ENCODE assay signal across 22 cellular contexts in the genomic region with DNA sequence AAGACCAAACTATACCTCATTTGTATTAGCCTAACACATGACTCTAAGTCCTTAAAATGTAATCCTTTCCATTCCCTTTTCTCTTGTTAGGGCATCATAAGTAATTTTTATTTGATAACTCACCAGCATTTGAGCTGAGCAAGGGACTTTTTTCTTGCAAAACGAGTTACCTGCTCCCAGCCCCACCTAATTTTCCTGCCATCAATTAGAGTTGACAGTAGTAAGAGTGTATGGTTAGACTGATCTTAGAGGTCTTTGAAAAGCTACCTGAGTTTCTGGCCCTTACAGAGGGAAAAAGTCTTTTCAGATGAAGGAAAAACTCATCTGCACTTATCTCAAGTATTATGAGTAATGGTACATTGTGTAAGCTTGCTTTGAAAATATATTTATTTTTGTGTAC. TPM values are rescaled to one million over a fixed set of nuclear protein-coding genes. Genes with fewer than 3 reads are reported as not detected.
"Had no signal": no experiment of that assay in that cellular context is flagged by ENCODE, and none has a peak within 500 bp of the region (broad histone marks: within the 10 kb centered on the region; RNA-seq: fewer than 3 reads in every experiment).

No MANE protein-coding gene starts in this region.

- DNase-seq: IMR-90, Kasumi-1, KG1, MM.1S, NCI-H1092 treated with DMSO at 0.1 percent for 48 hours, NCI-H1436, NCI-H1694, NCI-H187 treated with DMSO at 0.1 percent for 48 hours, NCI-H2029 treated with DMSO at 0.1 percent for 48 hours, NCI-H2171 treated with DMSO at 0.1 percent for 48 hours, NCI-H2227 treated with DMSO at 0.1 percent for 48 hours, NCI-H510A, NCI-H524 treated with DMSO at 0.1 percent for 48 hours, NCI-H69, NCI-H774, SHP77, SK-N-SH had no signal

- ATAC-seq: HepG2 had no signal

- H3K27ac ChIP-seq: RWPE1 had no signal

- H3K9me3 ChIP-seq: SK-N-SH had no signal

RNA-seq across cellular contexts. Expression of a gene that starts 33.7 kb away (rescaled TPM):
- total RNA-seq: HT1080, M059J, SK-MEL-5 had no signal
